In genomic region chr1:23585321-23586022, GRCh38 we compare ENCODE assay signal across 10 cellular contexts. TPM values are rescaled to one million over a fixed set of nuclear protein-coding genes. Genes with fewer than 3 reads are reported as not detected.
DNase-seq lines count a peak whose midpoint lies in the region; ATAC-seq and TF ChIP-seq lines count a peak whose summit lies in the region.
"Had no signal": no experiment of that assay in that cellular context is flagged by ENCODE, and none has a peak within 500 bp of the region (broad histone marks: within the 10 kb centered on the region; RNA-seq: fewer than 3 reads in every experiment).

No MANE protein-coding gene starts in this region.

- H3K4me3 ChIP-seq in RWPE2 (ENCODE audit: severe bottlenecking): no peak overlapping the region
- no peak overlapping the region for H3K4me3 ChIP-seq in fibroblast of villous mesenchyme (ENCODE audit: low read depth, low read length)
- H3K4me3 ChIP-seq: cardiac muscle cell had no signal

- peaks cover 30% of the 10 kb centered on the region for H3K4me1 ChIP-seq in RWPE2 (ENCODE audit: insufficient read depth, poor library complexity, severe bottlenecking)

- peaks cover 59% of the 10 kb centered on the region for H3K4me1 Mint-ChIP-seq in stimulated activated memory B cell treated with anti-CD40 and anti-IgM and Interleukin-4, amounts not matched to agents 10 μg/mL and 1 μg/mL and 100 μg/mL, for 72 hours

- no peak overlapping the region for H3K4me3 Mint-ChIP-seq in stimulated activated memory B cell treated with anti-CD40 and anti-IgM and Interleukin-4, amounts not matched to agents 10 μg/mL and 1 μg/mL and 100 μg/mL, for 72 hours

- no peaks in the 10 kb centered on the region for H3K9me3 ChIP-seq in RWPE2 (ENCODE audit: severe bottlenecking)

- no peak for TF ChIP-seq CTCF in RWPE2 (IDR thresholded peaks at IDR 0.05; ENCODE audit: poor library complexity, severe bottlenecking)
- no peak for TF ChIP-seq CTCF in fibroblast of villous mesenchyme (IDR thresholded peaks at IDR 0.05; ENCODE audit: insufficient read depth, low read depth, low read length)

- H3K36me3 Mint-ChIP-seq in stimulated activated memory B cell treated with anti-CD40 and anti-IgM and Interleukin-4, amounts not matched to agents 10 μg/mL and 1 μg/mL and 100 μg/mL, for 72 hours: no peaks in the 10 kb centered on the region

- peak; percentile 87 for ATAC-seq in RWPE2 (ENCODE audit: low read depth)
- no peak for ATAC-seq in stimulated activated memory B cell treated with anti-CD40 and anti-IgM and Interleukin-4, amounts not matched to agents 10 μg/mL and 1 μg/mL and 100 μg/mL, for 72 hours
- no peak for ATAC-seq in activated CD4-positive, CD25-positive, alpha-beta regulatory T cell treated with anti-CD3 and anti-CD28 coated beads, Interleukin-2, amount 50 U/mL, for 24 hours
- ATAC-seq in HG03095 (IDR thresholded peaks at IDR 0.05; ENCODE audit: unreplicated experiment): no peak

- peak; percentile 26 for DNase-seq in GOT3 (lab: John Stamatoyannopoulos, UW)
- peak; percentile 71 for DNase-seq in RWPE2 (ENCODE audit: low spot score)
- DNase-seq in fibroblast of villous mesenchyme (ENCODE audit: low read depth): peak; percentile 99
- no peak for DNase-seq in SK-N-DZ (ENCODE audit: low spot score)
- no peak for DNase-seq in NCI-H526 (lab: John Stamatoyannopoulos, UW)
- DNase-seq: NCI-H2029 treated with DMSO at 0.1 percent for 48 hours had no signal

- H3K27me3 ChIP-seq in RWPE2 (ENCODE audit: insufficient read depth, poor library complexity, severe bottlenecking): no peaks in the 10 kb centered on the region
- H3K27me3 ChIP-seq: cardiac muscle cell had no signal

- H3K27ac Mint-ChIP-seq in stimulated activated memory B cell treated with anti-CD40 and anti-IgM and Interleukin-4, amounts not matched to agents 10 μg/mL and 1 μg/mL and 100 μg/mL, for 72 hours: peak overlapping the region; percentile 94

- H3K9me3 Mint-ChIP-seq in stimulated activated memory B cell treated with anti-CD40 and anti-IgM and Interleukin-4, amounts not matched to agents 10 μg/mL and 1 μg/mL and 100 μg/mL, for 72 hours: no peaks in the 10 kb centered on the region

- H3K36me3 ChIP-seq in RWPE2 (ENCODE audit: low read depth): no peaks in the 10 kb centered on the region
- H3K36me3 ChIP-seq: cardiac muscle cell had no signal

- peak overlapping the region; percentile 90 for H3K27ac ChIP-seq in RWPE2 (ENCODE audit: poor library complexity, severe bottlenecking)
- H3K27ac ChIP-seq: cardiac muscle cell had no signal

- no peaks in the 10 kb centered on the region for H3K27me3 Mint-ChIP-seq in stimulated activated memory B cell treated with anti-CD40 and anti-IgM and Interleukin-4, amounts not matched to agents 10 μg/mL and 1 μg/mL and 100 μg/mL, for 72 hours

RNA-seq across cellular contexts. Expression of gene ID3, which starts 26.2 kb away (rescaled TPM):
- 32.4 and 86.3 TPM in 2 replicates for total RNA-seq in fibroblast of villous mesenchyme
- polyA plus RNA-seq in SK-N-DZ (2014; cell fraction: cytosol; rRNA removed): 79.5 and 102 TPM in 2 replicates
- polyA plus RNA-seq in SK-N-DZ (2014; cell fraction: nucleus; rRNA removed): 83.1 and 85.5 TPM in 2 replicates

RNA-seq across cellular contexts. Expression of gene E2F2, which starts 54.4 kb away (rescaled TPM):
- total RNA-seq in fibroblast of villous mesenchyme: 2.2 and 2.9 TPM in 2 replicates
- 26.6 and 31.0 TPM in 2 replicates for polyA plus RNA-seq in SK-N-DZ (2014; cell fraction: cytosol; rRNA removed)
- 19.0 and 22.7 TPM in 2 replicates for polyA plus RNA-seq in SK-N-DZ (2014; cell fraction: nucleus; rRNA removed)

Comparison
In these comparisons a context has a peak if more than half of its experiments do, and no peak if none do; other contexts are left out.
1. DNase-seq: peak in GOT3 (single experiment), RWPE2 (single experiment) and fibroblast of villous mesenchyme (single experiment); none in SK-N-DZ (single experiment) and NCI-H526 (0 of 2).